ENCODE assay signal across 30 cellular contexts in genomic region chr16:54783226-54783625, GRCh38.
"Had no signal": no experiment of that assay in that cellular context is flagged by ENCODE, and none has a peak within 500 bp of the region (broad histone marks: within the 10 kb centered on the region; RNA-seq: fewer than 3 reads in every experiment).

No MANE protein-coding gene starts in this region.

- H3K36me3 Mint-ChIP-seq: activated CD4-positive, alpha-beta memory T cell treated with anti-CD3 and anti-CD28 coated beads for 36 hours; activated CD8-positive, alpha-beta memory T cell treated with anti-CD3 and anti-CD28 coated beads, Interleukin-2, amount 10 ng/mL, durations not matched to agents 7 days and 5 days; activated naive CD8-positive, alpha-beta T cell treated with anti-CD3 and anti-CD28 coated beads for 36 hours had no signal

- H3K27ac Mint-ChIP-seq: activated CD4-positive, alpha-beta memory T cell treated with anti-CD3 and anti-CD28 coated beads for 36 hours; activated CD4-positive, alpha-beta T cell treated with anti-CD3 and anti-CD28 coated beads for 36 hours; activated CD4-positive, alpha-beta T cell treated with anti-CD3 and anti-CD28 coated beads, Interleukin-2, amount 10 ng/mL, durations not matched to agents 24 days and 14 days; activated CD8-positive, alpha-beta memory T cell treated with anti-CD3 and anti-CD28 coated beads, Interleukin-2, amount 10 ng/mL, durations not matched to agents 7 days and 5 days; activated CD8-positive, alpha-beta T cell treated with anti-CD3 and anti-CD28 coated beads, Interleukin-2, amount 10 ng/mL, durations not matched to agents 7 days and 5 days; activated naive CD4-positive, alpha-beta T cell treated with anti-CD3 and anti-CD28 coated beads for 36 hours; activated naive CD4-positive, alpha-beta T cell treated with anti-CD3 and anti-CD28 coated beads, Interleukin-2, amount 50 U/mL, for 24 hours; activated naive CD8-positive, alpha-beta T cell treated with anti-CD3 and anti-CD28 coated beads for 36 hours; activated naive CD8-positive, alpha-beta T cell treated with anti-CD3 and anti-CD28 coated beads, Interleukin-2, amount 50 U/mL, for 24 hours; activated T-helper 1 cell treated with anti-CD3 and anti-CD28 coated beads, Interleukin-12 subunit alpha, Interleukin-12 subunit beta, Interleukin-2, Interleukin-4 antibody, amounts not matched to agents 30 ng/mL and 10 ng/mL and 1 ng/mL, durations not matched to agents 14 hours and 24 hours and 36 hours; activated T-helper 2 cell treated with anti-CD3 and anti-CD28 coated beads, Interferon-gamma antibody, Interleukin-2, Interleukin-4, amounts not matched to agents 10 μg/mL and 5 μg/mL and 100 μg/mL, durations not matched to agents 14 hours and 24 hours and 36 hours; brain; effector memory CD8-positive, alpha-beta T cell had no signal

- H3K27me3 ChIP-seq: adrenal gland had no signal

- H3K4me1 ChIP-seq: adrenal gland, gastroesophageal sphincter had no signal

- H3K4me1 Mint-ChIP-seq: activated CD4-positive, alpha-beta T cell treated with anti-CD3 and anti-CD28 coated beads for 36 hours; activated CD4-positive, alpha-beta T cell treated with anti-CD3 and anti-CD28 coated beads, Interleukin-2, amount 10 ng/mL, durations not matched to agents 24 days and 14 days; activated CD8-positive, alpha-beta memory T cell treated with anti-CD3 and anti-CD28 coated beads, Interleukin-2, amount 10 ng/mL, durations not matched to agents 7 days and 5 days; activated naive CD4-positive, alpha-beta T cell treated with anti-CD3 and anti-CD28 coated beads, Interleukin-2, amount 50 U/mL, for 24 hours; activated naive CD8-positive, alpha-beta T cell treated with anti-CD3 and anti-CD28 coated beads for 36 hours; activated naive CD8-positive, alpha-beta T cell treated with anti-CD3 and anti-CD28 coated beads, Interleukin-2, amount 50 U/mL, for 24 hours had no signal

- H3K9me3 ChIP-seq: adrenal gland had no signal

- H3K36me3 ChIP-seq: adrenal gland, gastroesophageal sphincter had no signal

- H3K4me3 ChIP-seq: adrenal gland, gastroesophageal sphincter had no signal

- ATAC-seq: activated CD4-positive, alpha-beta T cell treated with anti-CD3 and anti-CD28 coated beads for 36 hours; activated CD8-positive, alpha-beta memory T cell treated with anti-CD3 and anti-CD28 coated beads, Interleukin-2, amount 10 ng/mL, durations not matched to agents 7 days and 5 days; activated CD8-positive, alpha-beta T cell treated with anti-CD3 and anti-CD28 coated beads, Interleukin-2, amount 10 ng/mL, durations not matched to agents 7 days and 5 days; activated naive CD8-positive, alpha-beta T cell treated with anti-CD3 and anti-CD28 coated beads, Interleukin-2, amount 50 U/mL, for 24 hours; effector memory CD8-positive, alpha-beta T cell; esophagus mucosa; gastroesophageal sphincter had no signal

- H3K4me3 Mint-ChIP-seq: activated CD4-positive, alpha-beta memory T cell treated with anti-CD3 and anti-CD28 coated beads for 36 hours; activated CD4-positive, alpha-beta T cell treated with anti-CD3 and anti-CD28 coated beads for 36 hours; activated CD4-positive, alpha-beta T cell treated with anti-CD3 and anti-CD28 coated beads, Interleukin-2, amount 10 ng/mL, durations not matched to agents 24 days and 14 days; activated CD8-positive, alpha-beta memory T cell treated with anti-CD3 and anti-CD28 coated beads, Interleukin-2, amount 10 ng/mL, durations not matched to agents 7 days and 5 days; activated CD8-positive, alpha-beta T cell treated with anti-CD3 and anti-CD28 coated beads, Interleukin-2, amount 10 ng/mL, durations not matched to agents 7 days and 5 days; activated naive CD4-positive, alpha-beta T cell treated with anti-CD3 and anti-CD28 coated beads for 36 hours; activated naive CD4-positive, alpha-beta T cell treated with anti-CD3 and anti-CD28 coated beads, Interleukin-2, amount 50 U/mL, for 24 hours; activated naive CD8-positive, alpha-beta T cell treated with anti-CD3 and anti-CD28 coated beads for 36 hours; activated naive CD8-positive, alpha-beta T cell treated with anti-CD3 and anti-CD28 coated beads, Interleukin-2, amount 50 U/mL, for 24 hours; activated T-helper 1 cell treated with anti-CD3 and anti-CD28 coated beads, Interleukin-12 subunit alpha, Interleukin-12 subunit beta, Interleukin-2, Interleukin-4 antibody, amounts not matched to agents 30 ng/mL and 10 ng/mL and 1 ng/mL, durations not matched to agents 14 hours and 24 hours and 36 hours; brain; effector memory CD8-positive, alpha-beta T cell had no signal

- DNase-seq: activated CD4-positive, alpha-beta memory T cell treated with anti-CD3 and anti-CD28 coated beads for 36 hours; activated CD4-positive, alpha-beta T cell treated with anti-CD3 and anti-CD28 coated beads for 36 hours; activated CD4-positive, alpha-beta T cell treated with anti-CD3 and anti-CD28 coated beads, Interleukin-2, amount 10 ng/mL, durations not matched to agents 24 days and 14 days; activated CD4-positive, CD25-positive, alpha-beta regulatory T cell; activated CD4-positive, CD25-positive, alpha-beta regulatory T cell treated with anti-CD3 and anti-CD28 coated beads, Interleukin-2, amount 50 U/mL, for 72 hours; activated CD8-positive, alpha-beta memory T cell treated with anti-CD3 and anti-CD28 coated beads, Interleukin-2, amount 10 ng/mL, durations not matched to agents 7 days and 5 days; activated CD8-positive, alpha-beta memory T cell treated with anti-CD3 and anti-CD28 coated beads, Interleukin-2, amount 50 U/mL, for 4 hours; activated CD8-positive, alpha-beta T cell treated with anti-CD3 and anti-CD28 coated beads, Interleukin-2, amount 10 ng/mL, durations not matched to agents 7 days and 5 days; activated effector memory CD4-positive, alpha-beta T cell treated with anti-CD3 and anti-CD28 coated beads, Interleukin-2, amount 50 U/mL, for 16 hours; activated naive CD4-positive, alpha-beta T cell treated with anti-CD3 and anti-CD28 coated beads for 36 hours; activated naive CD8-positive, alpha-beta T cell treated with anti-CD3 and anti-CD28 coated beads for 36 hours; activated naive CD8-positive, alpha-beta T cell treated with anti-CD3 and anti-CD28 coated beads, Interleukin-2, amount 50 U/mL, for 24 hours; activated T-cell treated with anti-CD3 and anti-CD28 coated beads, Interleukin-2, amount 50 U/mL, for 1 hour; activated T-cell treated with anti-CD3 and anti-CD28 coated beads, Interleukin-2, amount 50 U/mL, for 48 hours; adrenal gland; amygdala; aorta; caudate nucleus; cortex of kidney; dermis blood vessel endothelial cell; effector CD4-positive, alpha-beta T cell; effector memory CD8-positive, alpha-beta T cell; foreskin melanocyte; T-helper 2 cell had no signal

- H3K9me3 Mint-ChIP-seq: activated CD4-positive, alpha-beta T cell treated with anti-CD3 and anti-CD28 coated beads, Interleukin-2, amount 10 ng/mL, durations not matched to agents 24 days and 14 days; activated naive CD4-positive, alpha-beta T cell treated with anti-CD3 and anti-CD28 coated beads for 36 hours; activated T-helper 1 cell treated with anti-CD3 and anti-CD28 coated beads, Interleukin-12 subunit alpha, Interleukin-12 subunit beta, Interleukin-2, Interleukin-4 antibody, amounts not matched to agents 30 ng/mL and 10 ng/mL and 1 ng/mL, durations not matched to agents 14 hours and 24 hours and 36 hours had no signal

- H3K27me3 Mint-ChIP-seq: activated CD4-positive, alpha-beta memory T cell treated with anti-CD3 and anti-CD28 coated beads for 36 hours; activated CD4-positive, alpha-beta T cell treated with anti-CD3 and anti-CD28 coated beads, Interleukin-2, amount 10 ng/mL, durations not matched to agents 24 days and 14 days; activated CD8-positive, alpha-beta memory T cell treated with anti-CD3 and anti-CD28 coated beads, Interleukin-2, amount 10 ng/mL, durations not matched to agents 7 days and 5 days; effector memory CD8-positive, alpha-beta T cell had no signal

- H3K27ac ChIP-seq: adrenal gland, gastroesophageal sphincter had no signal
